In genomic region chr6:125537090-125537489, GRCh38 we compare ENCODE assay signal across 27 cellular contexts.
"Had no signal": no experiment of that assay in that cellular context is flagged by ENCODE, and none has a peak within 500 bp of the region (broad histone marks: within the 10 kb centered on the region; RNA-seq: fewer than 3 reads in every experiment).

No MANE protein-coding gene starts in this region.

- H3K36me3 ChIP-seq: ascending aorta, MG63, SJSA1 had no signal

- FAIRE-seq: bronchial epithelial cell had no signal

- H3K27me3 ChIP-seq: ascending aorta, body of pancreas, MG63, SJSA1 had no signal

- H3K4me1 ChIP-seq: ascending aorta had no signal

- ATAC-seq: activated CD4-positive, CD25-positive, alpha-beta regulatory T cell treated with anti-CD3 and anti-CD28 coated beads, Interleukin-2, amount 50 U/mL, for 24 hours; activated CD8-positive, alpha-beta T cell treated with anti-CD3 and anti-CD28 coated beads, Interleukin-2, amount 10 ng/mL, durations not matched to agents 7 days and 5 days; activated naive CD4-positive, alpha-beta T cell treated with anti-CD3 and anti-CD28 coated beads, Interleukin-2, amount 50 U/mL, for 72 hours; activated naive CD8-positive, alpha-beta T cell treated with anti-CD3 and anti-CD28 coated beads, Interleukin-2, amount 50 U/mL, for 24 hours; body of pancreas; Panc1 had no signal

- H3K27ac ChIP-seq: ascending aorta, body of pancreas, SJSA1 had no signal

- DNase-seq: activated CD4-positive, alpha-beta T cell treated with anti-CD3 and anti-CD28 coated beads for 4 hours; activated CD4-positive, alpha-beta T cell treated with anti-CD3 and anti-CD28 coated beads, Interleukin-2, amount 50 U/mL, for 4 hours; activated CD8-positive, alpha-beta memory T cell treated with anti-CD3 and anti-CD28 coated beads, Interleukin-2, amount 50 U/mL, for 48 hours; activated CD8-positive, alpha-beta T cell treated with anti-CD3 and anti-CD28 coated beads, Interleukin-2, amount 10 ng/mL, durations not matched to agents 7 days and 5 days; activated naive CD4-positive, alpha-beta T cell; activated naive CD8-positive, alpha-beta T cell treated with anti-CD3 and anti-CD28 coated beads, Interleukin-2, amount 50 U/mL, for 24 hours; activated T-cell treated with anti-CD3 and anti-CD28 coated beads, Interleukin-2, amount 50 U/mL, for 1 hour; amniotic stem cell; body of pancreas; MG63; MV-4-11; NCI-H1092 treated with DMSO at 0.1 percent for 48 hours; NCI-H1417 treated with DMSO at 0.1 percent for 48 hours; NCI-H1694; NCI-H2029 treated with DMSO at 0.1 percent for 48 hours; NCI-H510A treated with DMSO at 0.1 percent for 48 hours; NCI-H69; NK-92 treated with Interleukin-12 subunit alpha and Interleukin-12 subunit beta, amount 100 ng/mL, for 24 hours; OCI-M1; RPMI8226; SHP77 had no signal

- H3K4me3 ChIP-seq: ascending aorta, body of pancreas, MG63, SJSA1 had no signal

- H3K9me3 ChIP-seq: ascending aorta, body of pancreas, MG63, SJSA1 had no signal
